ENCODE assay signal across 8 cellular contexts in genomic region chr7:39949980-39950472, GRCh38. TPM values are rescaled to one million over a fixed set of nuclear protein-coding genes. Genes with fewer than 3 reads are reported as not detected.
DNase-seq lines count a peak whose midpoint lies in the region; ATAC-seq and TF ChIP-seq lines count a peak whose summit lies in the region.

Gene CDK13 (plus strand): TSS chr7:39950256. CDS start chr7:39950642, 386 bp downstream.

- peaks cover 8 to 14% (median 10%) of the 10 kb centered on the region in 3 experiments for H3K36me3 Mint-ChIP-seq in H9 (ENCODE audit: insufficient read depth in 1 of 3, low read depth in 3 of 3)

- peak within 1 kb of the TSS; percentile 83 for H4K5ac ChIP-seq in H9 (ENCODE audit: insufficient read length, low read depth, low read length)

- H3K9me3 ChIP-seq in H9 (ENCODE audit: control insufficient read depth, low read depth, low read length) (no peaks in the 10 kb centered on the region), MM.1S (replicated peaks; ENCODE audit: insufficient read depth, low read length) (no peaks in the 10 kb centered on the region), upper lobe of left lung (no peaks in the 10 kb centered on the region)

- peak within 1 kb of the TSS; percentile 64 for H3K56ac ChIP-seq in H9 (ENCODE audit: insufficient read length, low read depth, low read length)

- H3K9ac ChIP-seq in H9 (ENCODE audit: extremely low read depth, insufficient read length, low read length), result peak within 1 kb of the TSS; percentile 92
- H3K9ac ChIP-seq in MM.1S (ENCODE audit: low read length), result peak within 1 kb of the TSS; percentile 98

- H3K36me3 ChIP-seq in MM.1S (replicated peaks; ENCODE audit: insufficient read depth, low read length) (peaks cover 8% of the 10 kb centered on the region; the same call in 1 of the 2 replicates), upper lobe of left lung (no peaks in the 10 kb centered on the region)

- H3K79me1 ChIP-seq in H9 (ENCODE audit: insufficient read depth, low read depth, low read length, poor library complexity, severe bottlenecking), result no peaks in the 10 kb centered on the region

- H3K4me3 ChIP-seq in MM.1S (ENCODE audit: low read length), result peak within 1 kb of the TSS; percentile 89
- H3K4me3 ChIP-seq in upper lobe of left lung, result peak within 1 kb of the TSS; percentile 72 to 93 (median 89)

- H2AFZ ChIP-seq in H9 (ENCODE audit: low read length) (no peak within 1 kb of the TSS), MM.1S (ENCODE audit: low read length) (peak within 1 kb of the TSS; percentile 94)

- peak within 1 kb of the TSS; percentile 74 for H3K4me2 ChIP-seq in H9 (ENCODE audit: insufficient read depth, insufficient read length, low read length)
- H3K4me2 ChIP-seq in MM.1S (ENCODE audit: low read depth, low read length), result peak within 1 kb of the TSS; percentile 93

- peak in 1 of 4 donors; percentile 42 for TF ChIP-seq POLR2A in upper lobe of left lung (IDR thresholded peaks at IDR 0.05)

- TF ChIP-seq EP300 in upper lobe of left lung (IDR thresholded peaks at IDR 0.05), result peak in 1 of 4 donors; percentile 61

- peak within 1 kb of the TSS; percentile 55 for H3K23ac ChIP-seq in H9 (ENCODE audit: insufficient read length, low read depth, low read length)

- peak within 1 kb of the TSS; percentile 97 for H3K14ac ChIP-seq in H9 (ENCODE audit: insufficient read depth, low read length)

- H4K8ac ChIP-seq in H9 (replicated peaks; ENCODE audit: insufficient read length, low read depth, low read length), result no peak within 1 kb of the TSS

- H3K4me1 ChIP-seq in H9 (ENCODE audit: insufficient read depth, low read length) (peaks cover 4% of the 10 kb centered on the region), MM.1S (ENCODE audit: low read length) (peaks cover 22% of the 10 kb centered on the region), upper lobe of left lung (peaks cover 24 to 37% (median 28%) of the 10 kb centered on the region in 4 donors)

- no peak within 1 kb of the TSS for H2BK12ac ChIP-seq in H9 (ENCODE audit: insufficient read length, low read depth, low read length)

- no peak for TF ChIP-seq CTCF in H9 (conservative IDR thresholded peaks at IDR 0.05)
- TF ChIP-seq CTCF in MM.1S (IDR thresholded peaks at IDR 0.05; ENCODE audit: low read length), result no peak
- peak in 2 of 6 experiments; percentile 24 to 34 for TF ChIP-seq CTCF in upper lobe of left lung (IDR thresholded peaks at IDR 0.05)

- peak within 1 kb of the TSS; percentile 98 to 100 for H3K4me3 Mint-ChIP-seq in H9

- H3K9me3 Mint-ChIP-seq in H9, result peaks cover 0 to 6% of the 10 kb centered on the region in 2 experiments; a peak in 2 of 5 replicates

- H3K79me2 ChIP-seq in H9 (ENCODE audit: insufficient read depth, low read length) (peaks cover 27% of the 10 kb centered on the region; the same call in 1 of the 2 replicates), MM.1S (ENCODE audit: low read length) (peaks cover 47% of the 10 kb centered on the region)

- H3K4me1 Mint-ChIP-seq in H9, result peaks cover 14 to 24% of the 10 kb centered on the region in 2 experiments

- no peak within 1 kb of the TSS for H4K91ac ChIP-seq in H9 (ENCODE audit: insufficient read length, low read depth, low read length)

- peak within 1 kb of the TSS; percentile 74 for H2BK120ac ChIP-seq in H9 (ENCODE audit: low read depth, low read length, poor library complexity, severe bottlenecking)

- H3K27me3 Mint-ChIP-seq in H9 (ENCODE audit: low read depth), result no peaks in the 10 kb centered on the region

- no peak within 1 kb of the TSS; the same call in 1 of the 2 replicates for H2BK15ac ChIP-seq in H9 (ENCODE audit: low read depth, low read length)

- intact Hi-C loops in cardiac septum (cut with DNase I), result loop anchor here (2.0 to 5.0 kb wide), 2 partner anchors 53 to 103 kb away; no protein-coding TSS in a partner anchor
- intact Hi-C loops in posterior vena cava (cut with DNase I), result loop anchor here in 1 of 2 donors (5.0 to 10.0 kb wide), 2 partner anchors 105 to 368 kb away; no protein-coding TSS in a partner anchor

- no peak within 1 kb of the TSS for H2BK20ac ChIP-seq in H9 (ENCODE audit: low read depth, low read length, poor library complexity, severe bottlenecking)

- no peak within 1 kb of the TSS for H3T11ph ChIP-seq in H9 (ENCODE audit: low read length)

- H3K27me3 ChIP-seq in H9 (ENCODE audit: insufficient read depth, low read length) (no peaks in the 10 kb centered on the region), MM.1S (replicated peaks; ENCODE audit: insufficient read depth, low read length) (no peaks in the 10 kb centered on the region), upper lobe of left lung (no peaks in the 10 kb centered on the region)

- H3K9me2 ChIP-seq in MM.1S (replicated peaks; ENCODE audit: insufficient read depth, low read length), result no peaks in the 10 kb centered on the region

- H3F3A ChIP-seq in MM.1S (ENCODE audit: insufficient read depth, low read length), result peaks cover 33% of the 10 kb centered on the region

- H3K27ac ChIP-seq in H9 (ENCODE audit: insufficient read length, low read depth, low read length), result peak within 1 kb of the TSS; percentile 94
- peak within 1 kb of the TSS; percentile 99 for H3K27ac ChIP-seq in MM.1S (ENCODE audit: low read length)
- H3K27ac ChIP-seq in upper lobe of left lung, result peak within 1 kb of the TSS; percentile 98 to 100 (median 99)

- peak; percentile 44 for DNase-seq in GM04504 (ENCODE audit: low read depth)
- peak; percentile 76 for DNase-seq in H9
- peak; percentile 82 for DNase-seq in MM.1S
- DNase-seq in SW 1271 (lab: John Stamatoyannopoulos, UW), result peak; percentile 71 to 77
- DNase-seq in activated naive CD8-positive, alpha-beta T cell treated with anti-CD3 and anti-CD28 coated beads, Interleukin-2, amount 50 U/mL, for 16 hours (ENCODE audit: low read depth, low spot score), result peak; percentile 56
- peak; percentile 92 for DNase-seq in cardiac septum (ENCODE audit: low spot score)
- DNase-seq in posterior vena cava (ENCODE audit: low spot score), result peak; percentile 93
- DNase-seq in upper lobe of left lung, result peak; percentile 85 to 96

- H2AK5ac ChIP-seq in H9 (ENCODE audit: insufficient read length, low read length), result no peak within 1 kb of the TSS

- peak within 1 kb of the TSS; percentile 78 for H2BK5ac ChIP-seq in H9 (ENCODE audit: insufficient read length, low read length)

- ATAC-seq in upper lobe of left lung (ENCODE audit: low FRiP score in 2 of 2), result peak; percentile 76 to 78

- H3K23me2 ChIP-seq in H9 (ENCODE audit: insufficient read length, low read depth, low read length, poor library complexity, severe bottlenecking), result peaks cover 4% of the 10 kb centered on the region

- no peak within 1 kb of the TSS for H3K4ac ChIP-seq in H9 (ENCODE audit: low read depth, low read length)

- no peaks in the 10 kb centered on the region for H4K20me1 ChIP-seq in H9 (ENCODE audit: control insufficient read depth, insufficient read depth, insufficient read length)
- peaks cover 24% of the 10 kb centered on the region; the same call in 1 of the 2 replicates for H4K20me1 ChIP-seq in MM.1S (ENCODE audit: insufficient read depth, low read length)

- H3K27ac Mint-ChIP-seq in H9, result peak within 1 kb of the TSS; percentile 100

- H3K18ac ChIP-seq in H9 (ENCODE audit: insufficient read length, low read depth, low read length), result peak within 1 kb of the TSS; percentile 90

- WGBS in H9 (ENCODE audit: extremely low coverage, insufficient read length, low lambda C conversion rate), result no CpG with 5 or more reads among the region's 58 CpGs
- 0% methylated on average over 17 of the region's 58 CpGs; no CpG with 5 or more reads in 1 of the 2 donors for WGBS in upper lobe of left lung, 2 donors

RNA-seq across cellular contexts. Expression of gene CDK13, which starts in this region (rescaled TPM):
- 50.2 and 52.2 TPM in 2 replicates for total RNA-seq in H9 (2021)
- 28.9 TPM for total RNA-seq in cardiac septum
- total RNA-seq in posterior vena cava, result 10 to 100 TPM; 44.9 to 45.4 TPM
- total RNA-seq in upper lobe of left lung, result 100 to 1,000 TPM in 2 of 6 donors, 10 to 100 TPM in 4; 39.0 to 145 (median 77.3) TPM

Comparison
In these comparisons a context has a peak if more than half of its experiments do, and no peak if none do; other contexts are left out.
1. Peak in every context shown above with its lines: DNase-seq, ATAC-seq, H3K4me3 ChIP-seq and H3K27ac ChIP-seq.